11 cellular contexts compared by ENCODE assay signal in genomic region chr12:25041006-25041741, GRCh38.
DNase-seq lines count a peak whose midpoint lies in the region; ATAC-seq and TF ChIP-seq lines count a peak whose summit lies in the region.
"Had no signal": no experiment of that assay in that cellular context is flagged by ENCODE, and none has a peak within 500 bp of the region (broad histone marks: within the 10 kb centered on the region; RNA-seq: fewer than 3 reads in every experiment).

No MANE protein-coding gene starts in this region.

- H3K4me1 ChIP-seq in PC-9 (replicated peaks; ENCODE audit: insufficient read depth) = no peaks in the 10 kb centered on the region

- POLR2A ChIA-PET in PC-9 (lab: Charles Lee; ENCODE audit: unreplicated experiment) = no interaction called here

- intact Hi-C loops in PC-9 (cut with micrococcal nuclease; ENCODE audit: unreplicated experiment) = no loop called here

- no peak for DNase-seq in PC-9
- no peak for DNase-seq in stimulated activated naive B cell treated with anti-CD40 and anti-IgM and Interleukin-4, amounts not matched to agents 10 μg/mL and 1 μg/mL and 100 μg/mL, for 72 hours
- no peak for DNase-seq in AG08395 (ENCODE audit: low spot score)
- DNase-seq in GM10266 (ENCODE audit: extremely low spot score) = no peak
- DNase-seq: effector CD4-positive, alpha-beta T cell; NCI-H2029 had no signal

- no peaks in the 10 kb centered on the region for H4K20me1 ChIP-seq in PC-9 (ENCODE audit: insufficient read depth)

- ATAC-seq in GM19463 (IDR thresholded peaks at IDR 0.05; ENCODE audit: unreplicated experiment) (peak; percentile 60), HG02885 (IDR thresholded peaks at IDR 0.05; ENCODE audit: poor library complexity, unreplicated experiment) (peak; percentile 93), HG03521 (IDR thresholded peaks at IDR 0.05; ENCODE audit: unreplicated experiment) (no peak)
- ATAC-seq in stimulated activated naive B cell treated with anti-CD40 and anti-IgM and Interleukin-4, amounts not matched to agents 10 μg/mL and 1 μg/mL and 100 μg/mL, for 72 hours (replicated peaks) = peak; percentile 44 to 58

- H3K9me2 ChIP-seq in PC-9 (ENCODE audit: insufficient read depth) = no peaks in the 10 kb centered on the region

- H3K9me3 ChIP-seq in PC-9 (ENCODE audit: insufficient read depth, low read depth) = no peaks in the 10 kb centered on the region

- H3K27me3 Mint-ChIP-seq in stimulated activated naive B cell treated with anti-CD40 and anti-IgM and Interleukin-4, amounts not matched to agents 10 μg/mL and 1 μg/mL and 100 μg/mL, for 72 hours = no peaks in the 10 kb centered on the region

- peak overlapping the region; percentile 53 for H3K27ac Mint-ChIP-seq in stimulated activated naive B cell treated with anti-CD40 and anti-IgM and Interleukin-4, amounts not matched to agents 10 μg/mL and 1 μg/mL and 100 μg/mL, for 72 hours
- H3K27ac Mint-ChIP-seq: activated naive CD4-positive, alpha-beta T cell treated with anti-CD3 and anti-CD28 coated beads, Interleukin-2, amount 50 U/mL, for 24 hours had no signal

- peaks cover 14 to 44% of the 10 kb centered on the region in 2 donors for H3K4me1 Mint-ChIP-seq in stimulated activated naive B cell treated with anti-CD40 and anti-IgM and Interleukin-4, amounts not matched to agents 10 μg/mL and 1 μg/mL and 100 μg/mL, for 72 hours

- no peak overlapping the region for H3K4me3 ChIP-seq in PC-9

- H3K4me2 ChIP-seq in PC-9 = no peak overlapping the region

- no peak overlapping the region for H3K27ac ChIP-seq in PC-9

- peak overlapping the region; percentile 5; the same call in 1 of the 2 replicates for H2AFZ ChIP-seq in PC-9

- H3K36me3 Mint-ChIP-seq in stimulated activated naive B cell treated with anti-CD40 and anti-IgM and Interleukin-4, amounts not matched to agents 10 μg/mL and 1 μg/mL and 100 μg/mL, for 72 hours = peaks cover 12 to 17% of the 10 kb centered on the region in 2 donors

- no peaks in the 10 kb centered on the region for H3K27me3 ChIP-seq in PC-9 (ENCODE audit: insufficient read depth, low read depth)

- no peaks in the 10 kb centered on the region for H3K79me2 ChIP-seq in PC-9 (ENCODE audit: low read depth)

- H3F3A ChIP-seq in PC-9 (ENCODE audit: insufficient read depth, low read depth) = no peaks in the 10 kb centered on the region

- TF ChIP-seq CTCF in PC-9 (conservative IDR thresholded peaks at IDR 0.05) (no peak), GM10266 (IDR thresholded peaks at IDR 0.05; ENCODE audit: control insufficient read depth, insufficient read depth, low read depth, missing control alignments) (no peak)

- H3K9me3 Mint-ChIP-seq in stimulated activated naive B cell treated with anti-CD40 and anti-IgM and Interleukin-4, amounts not matched to agents 10 μg/mL and 1 μg/mL and 100 μg/mL, for 72 hours = peaks cover 1 to 6% of the 10 kb centered on the region in 2 donors
- H3K9me3 Mint-ChIP-seq: natural killer cell treated with Interleukin-12 subunit alpha and Interleukin-12 subunit beta and Interleukin-15 and Interleukin-18, amount 100 ng/mL, for 72 hours had no signal

- BruUV-seq in PC-9 (replicated peaks; lab: Mats Ljungman, UMichigan) = no TSS peak

- no peaks in the 10 kb centered on the region for H3K36me3 ChIP-seq in PC-9 (ENCODE audit: low read depth)

- CTCF ChIA-PET in PC-9 (lab: Charles Lee) = no interaction called here

- H3K4me3 Mint-ChIP-seq in stimulated activated naive B cell treated with anti-CD40 and anti-IgM and Interleukin-4, amounts not matched to agents 10 μg/mL and 1 μg/mL and 100 μg/mL, for 72 hours = peak overlapping the region; percentile 23 to 26
- H3K4me3 Mint-ChIP-seq: activated naive CD4-positive, alpha-beta T cell treated with anti-CD3 and anti-CD28 coated beads, Interleukin-2, amount 50 U/mL, for 24 hours; natural killer cell treated with Interleukin-12 subunit alpha and Interleukin-12 subunit beta and Interleukin-15 and Interleukin-18, amount 100 ng/mL, for 72 hours had no signal
